Comparison of ENCODE assay signal across 25 cellular contexts in the genomic region with DNA sequence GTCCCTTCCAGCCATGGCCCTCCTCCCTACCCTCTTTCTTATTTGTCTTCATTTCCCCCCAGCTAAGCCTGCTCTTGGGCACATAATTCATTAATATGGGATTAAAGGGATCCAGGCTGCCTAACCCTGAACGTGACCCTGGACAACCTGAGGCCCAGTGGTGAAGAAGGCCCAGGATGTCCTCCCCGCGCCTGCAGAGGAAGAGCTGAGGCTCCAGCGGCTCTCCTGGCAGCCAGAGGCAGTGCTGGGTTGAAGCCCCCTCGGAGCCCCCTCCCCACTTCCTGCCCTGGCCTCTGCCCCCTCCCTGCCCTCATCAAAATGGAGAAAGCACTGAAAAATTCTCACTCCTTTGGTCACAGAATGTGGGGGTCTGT.
A peak's percentile ranks its signal among the peaks of the same experiment; 100 is the strongest.
DNase-seq lines count a peak whose midpoint lies in the region; ATAC-seq and TF ChIP-seq lines count a peak whose summit lies in the region.
"Had no signal": no experiment of that assay in that cellular context is flagged by ENCODE, and none has a peak within 500 bp of the region (broad histone marks: within the 10 kb centered on the region; RNA-seq: fewer than 3 reads in every experiment).

No MANE protein-coding gene starts in this region.

- H3K79me2 ChIP-seq in neural progenitor cell (ENCODE audit: low read depth) = no peaks in the 10 kb centered on the region

- H3K36me3 Mint-ChIP-seq in neural progenitor cell (no peaks in the 10 kb centered on the region), natural killer cell (no peaks in the 10 kb centered on the region)

- H3K27me3 Mint-ChIP-seq in neural progenitor cell (ENCODE audit: insufficient read depth, low read depth) (peaks cover 31% of the 10 kb centered on the region), natural killer cell (ENCODE audit: low read depth in 2 of 2) (peaks cover 17 to 19% of the 10 kb centered on the region in 2 donors)

- H3K36me3 ChIP-seq in WERI-Rb-1 = no peaks in the 10 kb centered on the region
- H3K36me3 ChIP-seq in neural progenitor cell = no peaks in the 10 kb centered on the region
- H3K36me3 ChIP-seq: BLaER1, SJSA1 had no signal

- no peak overlapping the region for H3K4me2 ChIP-seq in neural progenitor cell
- H3K4me2 ChIP-seq: BLaER1, GM23338 had no signal

- no peak overlapping the region; the same call in 1 of the 2 replicates for H3K27ac ChIP-seq in WERI-Rb-1
- peak overlapping the region; percentile 82 for H3K27ac ChIP-seq in caudate nucleus (ENCODE audit: low read depth, low read length)
- no peak overlapping the region for H3K27ac ChIP-seq in neural progenitor cell
- H3K27ac ChIP-seq: BLaER1, SJSA1 had no signal

- ATAC-seq in natural killer cell (no peak), HG03460 (IDR thresholded peaks at IDR 0.05; ENCODE audit: unreplicated experiment) (no peak)
- ATAC-seq: GM23338 had no signal

- H3K4me1 ChIP-seq in neural progenitor cell = peaks cover 9% of the 10 kb centered on the region
- H3K4me1 ChIP-seq: SJSA1 had no signal

- H3K27me3 ChIP-seq in WERI-Rb-1 (ENCODE audit: insufficient read depth, low read depth, severe bottlenecking) (no peaks in the 10 kb centered on the region), neural progenitor cell (no peaks in the 10 kb centered on the region)
- H3K27me3 ChIP-seq: BLaER1 had no signal

- H3K4me3 ChIP-seq in WERI-Rb-1 (ENCODE audit: low read depth, low read length) = no peak overlapping the region
- no peak overlapping the region for H3K4me3 ChIP-seq in neural progenitor cell
- H3K4me3 ChIP-seq: BLaER1, GM23338, SJSA1 had no signal

- DNase-seq in NCI-H82 (lab: John Stamatoyannopoulos, UW) = peak; percentile 81
- peak; percentile 52 for DNase-seq in WERI-Rb-1
- DNase-seq in caudate nucleus (lab: John Stamatoyannopoulos, UW) = no peak
- no peak for DNase-seq in neural progenitor cell (ENCODE audit: low spot score)
- no peak for DNase-seq in DMS53 treated with DMSO at 0.1 percent for 48 hours (lab: John Stamatoyannopoulos, UW; ENCODE audit: unreplicated experiment)
- no peak for DNase-seq in natural killer cell
- DNase-seq: CD4-positive, CD25-positive, alpha-beta regulatory T cell; DMS153; H9; KBM-7; MM.1S; NCI-H1417 treated with DMSO at 0.1 percent for 48 hours; NCI-H1694 treated with DMSO at 0.1 percent for 48 hours; NCI-H2081 treated with DMSO at 0.1 percent for 48 hours; NCI-H2171; NCI-H345; NCI-H510A treated with DMSO at 0.1 percent for 48 hours; NCI-H748 treated with DMSO at 0.1 percent for 48 hours; NK-92 treated with Interleukin-12 subunit alpha and Interleukin-12 subunit beta, amount 100 ng/mL, for 24 hours; Right ventricle myocardium superior; RPMI8226 had no signal

- no peak overlapping the region for H3K9ac ChIP-seq in neural progenitor cell
- H3K9ac ChIP-seq: BLaER1 had no signal

- H3K4me1 Mint-ChIP-seq in neural progenitor cell = peaks cover 44% of the 10 kb centered on the region
- H3K4me1 Mint-ChIP-seq in natural killer cell = peaks cover 0 to 15% of the 10 kb centered on the region in 2 donors

- H3K4me3 Mint-ChIP-seq in neural progenitor cell = no peak overlapping the region
- no peak overlapping the region for H3K4me3 Mint-ChIP-seq in natural killer cell
- H3K4me3 Mint-ChIP-seq: GM23338, H9 had no signal

- no peaks in the 10 kb centered on the region for H4K20me1 ChIP-seq in neural progenitor cell (ENCODE audit: low read depth)
- H4K20me1 ChIP-seq: BLaER1 had no signal

- TF ChIP-seq CTCF in WERI-Rb-1 (IDR thresholded peaks at IDR 0.05; ENCODE audit: low read depth, low read length) (no peak), neural progenitor cell (IDR thresholded peaks at IDR 0.05) (no peak), natural killer cell (IDR thresholded peaks at IDR 0.05) (no peak)

- peaks cover 2% of the 10 kb centered on the region for H3K9me3 Mint-ChIP-seq in neural progenitor cell
- H3K9me3 Mint-ChIP-seq in natural killer cell = no peaks in the 10 kb centered on the region
- H3K9me3 Mint-ChIP-seq: CD4-positive, CD25-positive, alpha-beta regulatory T cell; GM23338; H9 had no signal

- intact Hi-C loops in natural killer cell (cut with micrococcal nuclease) = no loop called here

- H3K27ac Mint-ChIP-seq in neural progenitor cell (peak overlapping the region; percentile 14), natural killer cell (no peak overlapping the region)
- H3K27ac Mint-ChIP-seq: GM23338, H9 had no signal

- H3F3A ChIP-seq in neural progenitor cell (ENCODE audit: low read depth) = no peaks in the 10 kb centered on the region

- no peak overlapping the region for H2AFZ ChIP-seq in neural progenitor cell (replicated peaks)
- H2AFZ ChIP-seq: GM23338 had no signal

- H3K9me3 ChIP-seq in WERI-Rb-1 (ENCODE audit: severe bottlenecking) (no peaks in the 10 kb centered on the region), neural progenitor cell (ENCODE audit: low read depth) (no peaks in the 10 kb centered on the region)
- H3K9me3 ChIP-seq: BLaER1, SJSA1 had no signal

Comparison
In these comparisons a context has a peak if more than half of its experiments do, and no peak if none do; other contexts are left out.
1. DNase-seq: peak in NCI-H82 (single experiment) and WERI-Rb-1 (single experiment); none in caudate nucleus (0 of 61), neural progenitor cell (single experiment), DMS53 treated with DMSO at 0.1 percent for 48 hours (single experiment) and natural killer cell (single experiment).